In genomic region chr15:72722071-72722696, GRCh38 we compare ENCODE assay signal across 8 cellular contexts. TPM values are rescaled to one million over a fixed set of nuclear protein-coding genes. Genes with fewer than 3 reads are reported as not detected.
DNase-seq lines count a peak whose midpoint lies in the region; ATAC-seq and TF ChIP-seq lines count a peak whose summit lies in the region.

No MANE protein-coding gene starts in this region.

- H3K4me3 ChIP-seq in MG63 = no peak overlapping the region
- H3K4me3 ChIP-seq in adrenal gland = no peak overlapping the region
- no peak overlapping the region for H3K4me3 ChIP-seq in right atrium auricular region
- H3K4me3 ChIP-seq in gastrocnemius medialis = no peak overlapping the region

- TF ChIP-seq POLR2A in adrenal gland (IDR thresholded peaks at IDR 0.05) (no peak), gastrocnemius medialis (IDR thresholded peaks at IDR 0.05) (no peak)

- DNase-seq in ELF-1 (ENCODE audit: low read depth, low spot score) (peak; percentile 70), MG63 (peak; percentile 62), SW480 (ENCODE audit: low spot score) (peak; percentile 48), adrenal gland (peak; percentile 31 to 74 (median 42)), right atrium auricular region (ENCODE audit: low spot score) (peak; percentile 61), gastrocnemius medialis (peak; percentile 2 to 66)

- intact Hi-C loops in adrenal gland (cut with DNase I) (no loop called here), gastrocnemius medialis (cut with DNase I; ENCODE audit: low total_unique reads) (loop anchor here (2.0 to 5.0 kb wide), 3 partner anchors 61 to 360 kb away; partner anchors contain the start of gene ADPGK)

- H3K9me3 ChIP-seq in MG63 (no peaks in the 10 kb centered on the region; the same call in 1 of the 2 replicates), adrenal gland (replicated peaks in 1 of 3) (no peaks in the 10 kb centered on the region), right atrium auricular region (no peaks in the 10 kb centered on the region), gastrocnemius medialis (no peaks in the 10 kb centered on the region)

- H3K36me3 ChIP-seq in MG63 (0 out of 2 replicates have a peak, but pooled peaks cover 3% of the 10 kb centered on the region), adrenal gland (replicated peaks in 1 of 2) (peaks cover 0 to 6% of the 10 kb centered on the region in 2 donors), right atrium auricular region (peaks cover 2% of the 10 kb centered on the region), gastrocnemius medialis (peaks cover 0 to 20% of the 10 kb centered on the region in 2 donors)

- 42 to 59% (median 52%) methylated on average over 3 of the region's 3 CpGs for WGBS in adrenal gland, 4 donors

- ATAC-seq in gastrocnemius medialis (peak in 1 of 2 donors; percentile 76), HG03432 (IDR thresholded peaks at IDR 0.05; ENCODE audit: unreplicated experiment) (no peak), HG03442 (IDR thresholded peaks at IDR 0.05; ENCODE audit: unreplicated experiment) (no peak)

- H3K27me3 ChIP-seq in MG63 (no peaks in the 10 kb centered on the region), adrenal gland (no peaks in the 10 kb centered on the region), right atrium auricular region (no peaks in the 10 kb centered on the region), gastrocnemius medialis (no peaks in the 10 kb centered on the region)

- peak; percentile 39 to 65 (median 60) for TF ChIP-seq CTCF in adrenal gland (IDR thresholded peaks at IDR 0.05)
- peak in 1 of 2 donors; percentile 65 for TF ChIP-seq CTCF in right atrium auricular region (IDR thresholded peaks at IDR 0.05)
- peak; percentile 56 to 74 (median 58) for TF ChIP-seq CTCF in gastrocnemius medialis (IDR thresholded peaks at IDR 0.05 in 4 of 5, conservative IDR thresholded peaks at IDR 0.05 in 1 of 5)

- H3K4me1 ChIP-seq in adrenal gland (replicated peaks in 1 of 2) (no peaks in the 10 kb centered on the region), right atrium auricular region (no peaks in the 10 kb centered on the region), gastrocnemius medialis (peaks cover 4 to 9% of the 10 kb centered on the region in 2 donors)

- H3K27ac ChIP-seq in adrenal gland (no peak overlapping the region), right atrium auricular region (no peak overlapping the region), gastrocnemius medialis (no peak overlapping the region)

- in situ Hi-C loops in gastrocnemius medialis (cut with MboI; ENCODE audit: low sequenced_read_pairs in 4 of 4) = no loop called here

RNA-seq across cellular contexts. Expression of gene BBS4, which starts 36.2 kb away (rescaled TPM):
- 14.9 and 30.9 TPM in 2 replicates for total RNA-seq in MG63 (2014; rRNA removed; shearing (Covaris generic); ENCODE audit: low replicate concordance)
- total RNA-seq in adrenal gland (10 to 100 TPM; 14.4 to 35.0 (median 23.5) TPM), right atrium auricular region (10 to 100 TPM in 1 of 2 donors, 1 to 10 TPM in 1; 8.0 to 12.1 TPM), gastrocnemius medialis (10 to 100 TPM; 21.6 to 37.0 (median 28.7) TPM)
- polyA plus RNA-seq in adrenal gland = 10 to 100 TPM; 13.6 to 30.5 (median 15.8) TPM

RNA-seq across cellular contexts. Expression of gene HIGD2B, which starts 36.2 kb away (rescaled TPM):
- total RNA-seq in MG63 (2014; rRNA removed; shearing (Covaris generic); ENCODE audit: low replicate concordance) = not detected in 2 replicates
- not detected for total RNA-seq in adrenal gland
- under 1 TPM in 1 of 3 donors, not detected in 2; 0.10 TPM for polyA plus RNA-seq in adrenal gland
- total RNA-seq in right atrium auricular region = not detected
- total RNA-seq in gastrocnemius medialis = not detected
